ENCODE assay signal across 1 cellular context in the genomic region with DNA sequence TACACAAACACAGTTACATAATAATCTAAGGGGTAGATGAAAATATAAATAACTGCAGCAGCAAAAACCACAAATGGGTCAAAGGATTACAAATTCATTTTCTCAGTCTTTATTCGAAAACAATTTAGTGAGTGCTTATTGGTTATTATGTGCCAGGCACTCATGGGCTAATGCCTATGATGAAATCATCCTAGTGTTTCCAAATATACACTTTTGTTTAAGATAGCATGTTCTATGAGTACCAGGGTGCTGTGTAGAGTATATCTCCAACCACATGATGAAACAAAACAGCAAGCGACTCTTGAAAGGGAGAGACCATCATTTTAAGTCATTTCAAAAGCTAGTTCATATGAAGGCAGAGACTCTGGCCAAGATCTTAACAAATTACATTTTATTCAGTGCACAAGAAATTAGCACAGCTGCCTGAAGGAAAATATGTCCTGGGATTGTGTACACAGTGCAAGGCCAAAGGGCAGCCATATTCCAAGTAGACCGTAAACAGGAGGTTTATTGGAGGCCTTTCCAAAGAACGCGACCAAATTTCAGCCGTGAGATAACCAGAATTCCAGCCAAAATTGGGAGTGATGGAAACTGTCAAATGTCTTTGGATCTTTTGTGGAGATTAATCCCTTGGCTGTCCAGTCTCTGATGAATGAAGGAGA.
TF ChIP-seq lines count a peak whose summit lies in the region.

No MANE protein-coding gene starts in this region.

TF ChIP-seq in HepG2, 621 proteins besides CTCF, POLR2A, EP300 and RAD21 (continued from another document):
- TF ChIP-seq, protein P1, sequence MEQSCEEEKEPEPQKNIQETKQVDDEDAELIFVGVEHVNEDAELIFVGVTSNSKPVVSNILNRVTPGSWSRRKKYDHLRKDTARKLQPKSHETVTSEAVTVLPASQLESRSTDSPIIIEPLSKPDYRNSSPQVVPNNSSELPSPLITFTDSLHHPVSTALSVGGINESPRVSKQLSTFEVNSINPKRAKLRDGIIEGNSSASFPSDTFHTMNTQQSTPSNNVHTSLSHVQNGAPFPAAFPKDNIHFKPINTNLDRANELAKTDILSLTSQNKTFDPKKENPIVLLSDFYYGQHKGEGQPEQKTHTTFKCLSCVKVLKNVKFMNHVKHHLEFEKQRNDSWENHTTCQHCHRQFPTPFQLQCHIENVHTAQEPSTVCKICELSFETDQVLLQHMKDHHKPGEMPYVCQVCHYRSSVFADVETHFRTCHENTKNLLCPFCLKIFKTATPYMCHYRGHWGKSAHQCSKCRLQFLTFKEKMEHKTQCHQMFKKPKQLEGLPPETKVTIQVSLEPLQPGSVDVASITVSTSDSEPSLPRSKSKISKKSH (CRISPR knock-in tag; IDR thresholded peaks at IDR 0.05; ENCODE audit: borderline replicate concordance) = no peak
- no peak for TF ChIP-seq ASH2L (IDR thresholded peaks at IDR 0.05; ENCODE audit: insufficient read length, low read depth, low read length)
- TF ChIP-seq KAT2B (IDR thresholded peaks at IDR 0.05; ENCODE audit: borderline replicate concordance, low read depth, low read length) = no peak
- no peak for TF ChIP-seq TMF1 (CRISPR knock-in tag; IDR thresholded peaks at IDR 0.05; ENCODE audit: low read depth)
- TF ChIP-seq ZNF644 (CRISPR knock-in tag; IDR thresholded peaks at IDR 0.05; ENCODE audit: low read depth) = peak; percentile 56; the same call in 1 of the 2 replicates
- TF ChIP-seq NR2F1 (CRISPR knock-in tag; IDR thresholded peaks at IDR 0.05) = 0 out of 4 replicates have a peak, but pooled peaks of 1 of the 2 experiments have one; percentile 16
- no peak for TF ChIP-seq FOXP1 (IDR thresholded peaks at IDR 0.05)
- TF ChIP-seq FOXP1 (CRISPR knock-in tag; IDR thresholded peaks at IDR 0.05) = peak; percentile 26; the same call in 1 of the 2 replicates
- TF ChIP-seq, protein P2, sequence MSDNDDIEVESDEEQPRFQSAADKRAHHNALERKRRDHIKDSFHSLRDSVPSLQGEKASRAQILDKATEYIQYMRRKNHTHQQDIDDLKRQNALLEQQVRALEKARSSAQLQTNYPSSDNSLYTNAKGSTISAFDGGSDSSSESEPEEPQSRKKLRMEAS (IDR thresholded peaks at IDR 0.05) = no peak
- peak; percentile 30; the same call in 1 of the 2 replicates for TF ChIP-seq CEBPB (IDR thresholded peaks at IDR 0.05; ENCODE audit: borderline replicate concordance, low read depth, low read length)
- TF ChIP-seq REPIN1 (CRISPR knock-in tag; IDR thresholded peaks at IDR 0.05; ENCODE audit: borderline replicate concordance, low read depth) = no peak
- no peak for TF ChIP-seq HOXD1 (CRISPR knock-in tag; IDR thresholded peaks at IDR 0.05)
- no peak for TF ChIP-seq ZBTB3 (CRISPR knock-in tag; IDR thresholded peaks at IDR 0.05; ENCODE audit: borderline replicate concordance, low read depth)
- TF ChIP-seq ZNF501 (CRISPR knock-in tag; IDR thresholded peaks at IDR 0.05) = no peak
- TF ChIP-seq SALL1 (CRISPR knock-in tag; IDR thresholded peaks at IDR 0.05) = peak; percentile 22; the same call in 1 of the 2 replicates
- TF ChIP-seq ZNF138 (CRISPR knock-in tag; IDR thresholded peaks at IDR 0.05; ENCODE audit: low read depth) = no peak
- TF ChIP-seq RAD51 (IDR thresholded peaks at IDR 0.05; ENCODE audit: borderline replicate concordance) = no peak
